ENCODE assay signal across 1 cellular context in genomic region chr6:14758421-14759043, GRCh38.
TF ChIP-seq lines count a peak whose summit lies in the region.

No MANE protein-coding gene starts in this region.

TF ChIP-seq in WTC11, 78 proteins besides CTCF, POLR2A, EP300 and RAD21 (continued from another document):
- TF ChIP-seq ZNF512 (CRISPR knock-in tag; IDR thresholded peaks at IDR 0.05; ENCODE audit: borderline replicate concordance) = no peak
- TF ChIP-seq ATF6 (CRISPR knock-in tag; IDR thresholded peaks at IDR 0.05) = no peak
- TF ChIP-seq, protein P1, sequence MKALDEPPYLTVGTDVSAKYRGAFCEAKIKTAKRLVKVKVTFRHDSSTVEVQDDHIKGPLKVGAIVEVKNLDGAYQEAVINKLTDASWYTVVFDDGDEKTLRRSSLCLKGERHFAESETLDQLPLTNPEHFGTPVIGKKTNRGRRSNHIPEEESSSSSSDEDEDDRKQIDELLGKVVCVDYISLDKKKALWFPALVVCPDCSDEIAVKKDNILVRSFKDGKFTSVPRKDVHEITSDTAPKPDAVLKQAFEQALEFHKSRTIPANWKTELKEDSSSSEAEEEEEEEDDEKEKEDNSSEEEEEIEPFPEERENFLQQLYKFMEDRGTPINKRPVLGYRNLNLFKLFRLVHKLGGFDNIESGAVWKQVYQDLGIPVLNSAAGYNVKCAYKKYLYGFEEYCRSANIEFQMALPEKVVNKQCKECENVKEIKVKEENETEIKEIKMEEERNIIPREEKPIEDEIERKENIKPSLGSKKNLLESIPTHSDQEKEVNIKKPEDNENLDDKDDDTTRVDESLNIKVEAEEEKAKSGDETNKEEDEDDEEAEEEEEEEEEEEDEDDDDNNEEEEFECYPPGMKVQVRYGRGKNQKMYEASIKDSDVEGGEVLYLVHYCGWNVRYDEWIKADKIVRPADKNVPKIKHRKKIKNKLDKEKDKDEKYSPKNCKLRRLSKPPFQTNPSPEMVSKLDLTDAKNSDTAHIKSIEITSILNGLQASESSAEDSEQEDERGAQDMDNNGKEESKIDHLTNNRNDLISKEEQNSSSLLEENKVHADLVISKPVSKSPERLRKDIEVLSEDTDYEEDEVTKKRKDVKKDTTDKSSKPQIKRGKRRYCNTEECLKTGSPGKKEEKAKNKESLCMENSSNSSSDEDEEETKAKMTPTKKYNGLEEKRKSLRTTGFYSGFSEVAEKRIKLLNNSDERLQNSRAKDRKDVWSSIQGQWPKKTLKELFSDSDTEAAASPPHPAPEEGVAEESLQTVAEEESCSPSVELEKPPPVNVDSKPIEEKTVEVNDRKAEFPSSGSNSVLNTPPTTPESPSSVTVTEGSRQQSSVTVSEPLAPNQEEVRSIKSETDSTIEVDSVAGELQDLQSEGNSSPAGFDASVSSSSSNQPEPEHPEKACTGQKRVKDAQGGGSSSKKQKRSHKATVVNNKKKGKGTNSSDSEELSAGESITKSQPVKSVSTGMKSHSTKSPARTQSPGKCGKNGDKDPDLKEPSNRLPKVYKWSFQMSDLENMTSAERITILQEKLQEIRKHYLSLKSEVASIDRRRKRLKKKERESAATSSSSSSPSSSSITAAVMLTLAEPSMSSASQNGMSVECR (CRISPR knock-in tag; IDR thresholded peaks at IDR 0.05; ENCODE audit: borderline replicate concordance) = no peak
- no peak for TF ChIP-seq TP53 (CRISPR knock-in tag; IDR thresholded peaks at IDR 0.05)
- TF ChIP-seq ZBTB21 (CRISPR knock-in tag; IDR thresholded peaks at IDR 0.05; ENCODE audit: borderline replicate concordance) = no peak
- TF ChIP-seq IRF2 (CRISPR knock-in tag; IDR thresholded peaks at IDR 0.05; ENCODE audit: borderline replicate concordance, low read depth) = no peak
- TF ChIP-seq, protein P2, sequence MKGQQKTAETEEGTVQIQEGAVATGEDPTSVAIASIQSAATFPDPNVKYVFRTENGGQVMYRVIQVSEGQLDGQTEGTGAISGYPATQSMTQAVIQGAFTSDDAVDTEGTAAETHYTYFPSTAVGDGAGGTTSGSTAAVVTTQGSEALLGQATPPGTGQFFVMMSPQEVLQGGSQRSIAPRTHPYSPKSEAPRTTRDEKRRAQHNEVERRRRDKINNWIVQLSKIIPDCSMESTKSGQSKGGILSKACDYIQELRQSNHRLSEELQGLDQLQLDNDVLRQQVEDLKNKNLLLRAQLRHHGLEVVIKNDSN (CRISPR knock-in tag; IDR thresholded peaks at IDR 0.05) = no peak
- no peak for TF ChIP-seq NFATC4 (CRISPR knock-in tag; IDR thresholded peaks at IDR 0.05)
- no peak for TF ChIP-seq AR (CRISPR knock-in tag; IDR thresholded peaks at IDR 0.05)
- no peak for TF ChIP-seq CREB1 (CRISPR knock-in tag; IDR thresholded peaks at IDR 0.05)
- TF ChIP-seq E2F1 (CRISPR knock-in tag; IDR thresholded peaks at IDR 0.05) = no peak
- no peak for TF ChIP-seq NFYB (CRISPR knock-in tag; conservative IDR thresholded peaks at IDR 0.05; ENCODE audit: low read depth)
- no peak for TF ChIP-seq GRHL2 (CRISPR knock-in tag; IDR thresholded peaks at IDR 0.05; ENCODE audit: insufficient replicate concordance, severe bottlenecking)
- TF ChIP-seq MXD4 (CRISPR knock-in tag; IDR thresholded peaks at IDR 0.05; ENCODE audit: borderline replicate concordance) = no peak
- no peak for TF ChIP-seq E2F5 (CRISPR knock-in tag; IDR thresholded peaks at IDR 0.05)
- no peak for TF ChIP-seq FOXJ3 (CRISPR knock-in tag; IDR thresholded peaks at IDR 0.05; ENCODE audit: borderline replicate concordance)
- TF ChIP-seq ZNF532 (CRISPR knock-in tag; IDR thresholded peaks at IDR 0.05; ENCODE audit: borderline replicate concordance) = no peak
- TF ChIP-seq, protein P3, sequence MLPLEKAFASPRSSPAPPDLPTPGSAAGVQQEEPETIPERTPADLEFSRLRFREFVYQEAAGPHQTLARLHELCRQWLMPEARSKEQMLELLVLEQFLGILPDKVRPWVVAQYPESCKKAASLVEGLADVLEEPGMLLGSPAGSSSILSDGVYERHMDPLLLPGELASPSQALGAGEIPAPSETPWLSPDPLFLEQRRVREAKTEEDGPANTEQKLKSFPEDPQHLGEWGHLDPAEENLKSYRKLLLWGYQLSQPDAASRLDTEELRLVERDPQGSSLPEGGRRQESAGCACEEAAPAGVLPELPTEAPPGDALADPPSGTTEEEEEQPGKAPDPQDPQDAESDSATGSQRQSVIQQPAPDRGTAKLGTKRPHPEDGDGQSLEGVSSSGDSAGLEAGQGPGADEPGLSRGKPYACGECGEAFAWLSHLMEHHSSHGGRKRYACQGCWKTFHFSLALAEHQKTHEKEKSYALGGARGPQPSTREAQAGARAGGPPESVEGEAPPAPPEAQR (CRISPR knock-in tag; IDR thresholded peaks at IDR 0.05) = no peak
- no peak for TF ChIP-seq OVOL2 (CRISPR knock-in tag; IDR thresholded peaks at IDR 0.05; ENCODE audit: borderline replicate concordance)
